28 cellular contexts compared by ENCODE assay signal in the genomic region with DNA sequence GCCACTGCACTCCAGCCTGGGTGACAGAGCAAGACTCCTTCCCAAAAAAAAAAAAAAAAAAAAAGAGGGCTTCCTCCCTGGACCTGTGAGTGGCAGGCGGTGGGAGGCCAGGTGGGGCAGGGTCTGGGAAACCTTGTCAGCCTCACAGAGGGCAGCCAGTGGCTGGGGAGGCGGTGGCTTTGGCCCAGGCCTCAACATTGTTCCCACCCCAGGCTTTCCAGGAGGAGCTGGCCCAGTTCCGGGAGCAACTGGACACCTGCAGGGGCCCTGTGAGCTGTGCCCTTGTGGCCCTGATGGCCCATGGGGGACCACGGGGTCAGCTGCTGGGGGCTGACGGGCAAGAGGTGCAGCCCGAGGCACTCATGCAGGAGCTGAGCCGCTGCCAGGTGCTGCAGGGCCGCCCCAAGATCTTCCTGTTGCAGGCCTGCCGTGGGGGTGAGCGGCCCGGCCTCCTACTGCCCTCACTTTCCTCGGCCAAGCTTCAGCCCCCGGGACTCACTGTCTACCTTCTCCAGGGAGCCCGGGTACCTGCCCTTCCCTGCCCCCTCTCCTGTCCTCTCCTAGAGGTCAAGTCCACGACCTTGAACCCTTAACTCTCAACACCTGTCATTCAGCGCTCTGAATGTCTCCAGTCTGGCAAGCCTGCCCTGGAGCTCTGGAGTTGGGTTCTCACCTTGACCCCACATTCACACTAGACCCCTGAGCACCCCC. TPM values are rescaled to one million over a fixed set of nuclear protein-coding genes. Genes with fewer than 3 reads are reported as not detected.
"Had no signal": no experiment of that assay in that cellular context is flagged by ENCODE, and none has a peak within 500 bp of the region (broad histone marks: within the 10 kb centered on the region; RNA-seq: fewer than 3 reads in every experiment).

No MANE protein-coding gene starts in this region.

- H3K27ac ChIP-seq: coronary artery, heart right ventricle, left lung, pancreas, prostate gland, right lobe of liver, stomach, thoracic aorta, transverse colon had no signal

- FAIRE-seq: endometrium, frontal cortex, islet of Langerhans, pancreas had no signal

- H3K4me3 ChIP-seq: coronary artery, dorsolateral prefrontal cortex, heart right ventricle, left lung, mucosa of descending colon, pancreas, prostate gland, right lobe of liver, stomach, thoracic aorta, transverse colon had no signal

- H3K9me3 ChIP-seq: heart right ventricle, left lung, mucosa of descending colon, pancreas, prostate gland, right lobe of liver, stomach, thoracic aorta, transverse colon had no signal

- DNase-seq: central memory CD4-positive, alpha-beta T cell; dorsolateral prefrontal cortex; effector CD8-positive, alpha-beta T cell; heart right ventricle; hypothalamus; mammary epithelial cell; naive thymus-derived CD8-positive, alpha-beta T cell; stimulated activated CD4-positive, alpha-beta T cell treated with anti-CD3 and anti-CD28 coated beads, Interleukin-15, amount 100 ng/mL, for 24 hours; stimulated activated CD4-positive, alpha-beta T cell treated with anti-CD3 and anti-CD28 coated beads, Interleukin-2, amount 100 ng/mL, for 24 hours; stimulated activated CD4-positive, alpha-beta T cell treated with anti-CD3 and anti-CD28 coated beads, Interleukin-4, amount 100 ng/mL, for 4 hours; stimulated activated naive CD4-positive, alpha-beta T cell; stomach; transverse colon had no signal

- ATAC-seq: esophagus mucosa; heart right ventricle; left lung; mucosa of descending colon; naive thymus-derived CD8-positive, alpha-beta T cell; pancreas; right lobe of liver had no signal

- H3K27me3 ChIP-seq: dorsolateral prefrontal cortex, pancreas, right lobe of liver, stomach, transverse colon had no signal

- H3K36me3 ChIP-seq: prostate gland, right lobe of liver, transverse colon had no signal

RNA-seq across cellular contexts. Expression of gene ZNF205, which starts 34.8 kb away (rescaled TPM):
- total RNA-seq: naive thymus-derived CD8-positive, alpha-beta T cell had no signal
- polyA plus RNA-seq: naive thymus-derived CD8-positive, alpha-beta T cell had no signal

RNA-seq across cellular contexts. Expression of gene OR1F1, which starts 40.8 kb away (rescaled TPM):
- total RNA-seq: esophagus mucosa; fibroblast of lung; heart right ventricle; left lung; mammary epithelial cell; mucosa of descending colon; naive thymus-derived CD8-positive, alpha-beta T cell; pancreas; prostate gland; renal cortical epithelial cell; right lobe of liver; stomach; thoracic aorta; transverse colon; ureter had no signal
- polyA plus RNA-seq: heart right ventricle; naive thymus-derived CD8-positive, alpha-beta T cell; pancreas; stomach had no signal

RNA-seq across cellular contexts. Expression of gene ZSCAN10, which starts 48.1 kb away (rescaled TPM):
- total RNA-seq: chondrocyte, esophagus mucosa, fibroblast of lung, frontal cortex, heart right ventricle, left lung, mammary epithelial cell, mucosa of descending colon, renal cortical epithelial cell, right lobe of liver, stomach, thoracic aorta, transverse colon, ureter had no signal
- polyA plus RNA-seq: mammary epithelial cell; naive thymus-derived CD8-positive, alpha-beta T cell; pancreas; stomach had no signal
